15 cellular contexts compared by ENCODE assay signal in genomic region chr2:224904390-224904789, GRCh38.
A peak's percentile ranks its signal among the peaks of the same experiment; 100 is the strongest.
DNase-seq lines count a peak whose midpoint lies in the region; ATAC-seq and TF ChIP-seq lines count a peak whose summit lies in the region.
"Had no signal": no experiment of that assay in that cellular context is flagged by ENCODE, and none has a peak within 500 bp of the region (broad histone marks: within the 10 kb centered on the region; RNA-seq: fewer than 3 reads in every experiment).

No MANE protein-coding gene starts in this region.

- CTCF ChIA-PET in IMR-90 (lab: Yijun Ruan, JAX): no interaction called here

- no peak overlapping the region for H2AFZ ChIP-seq in IMR-90 (replicated peaks; ENCODE audit: low read length, poor library complexity)

- no peak overlapping the region for H2BK15ac ChIP-seq in IMR-90 (ENCODE audit: low read depth, low read length)

- no peak overlapping the region for H3K4ac ChIP-seq in IMR-90 (ENCODE audit: low read depth, low read length)

- H2BK120ac ChIP-seq in IMR-90 (ENCODE audit: low read depth, low read length): no peak overlapping the region

- peak; percentile 17 for DNase-seq in AG20443 (ENCODE audit: low spot score)
- peak; percentile 68 for DNase-seq in IMR-90
- DNase-seq in cardiac fibroblast (ENCODE audit: low read depth in 2 of 2): peak; percentile 18 to 54
- DNase-seq in psoas muscle: no peak
- no peak for DNase-seq in pons (ENCODE audit: low spot score)
- DNase-seq in inferior parietal cortex (ENCODE audit: extremely low spot score): no peak
- DNase-seq: activated CD4-positive, alpha-beta T cell treated with anti-CD3 and anti-CD28 coated beads for 4 hours; activated T-cell treated with anti-CD3 and anti-CD28 coated beads, Interleukin-2, amount 50 U/mL, for 1 hour; islet precursor cell; KG1; midbrain; NCI-H2029; ovary had no signal

- dilution Hi-C loops in IMR-90 (cut with HindIII; ENCODE audit: low sequenced_read_pairs, unreplicated experiment): no loop called here

- TF ChIP-seq RAD21 in IMR-90 (IDR thresholded peaks at IDR 0.05; ENCODE audit: low read length): no peak

- H3K36me3 ChIP-seq in IMR-90 (ENCODE audit: control insufficient read depth, insufficient read depth, low read length): no peaks in the 10 kb centered on the region
- H3K36me3 ChIP-seq in psoas muscle (ENCODE audit: insufficient read depth in 1 of 2, low read depth in 1 of 2): no peaks in the 10 kb centered on the region
- H3K36me3 ChIP-seq: ovary had no signal

- H2AK9ac ChIP-seq in IMR-90 (replicated peaks; ENCODE audit: low read depth, low read length, poor library complexity): no peak overlapping the region

- no peak overlapping the region for H3K56ac ChIP-seq in IMR-90 (ENCODE audit: extremely low read depth, insufficient read depth, low read length)

- BruUV-seq in IMR-90 (replicated peaks; lab: Mats Ljungman, UMichigan): no TSS peak

- H3K23ac ChIP-seq in IMR-90 (ENCODE audit: low read depth, low read length): no peak overlapping the region

- peak; percentile 81 for ATAC-seq in GM21360 (IDR thresholded peaks at IDR 0.05; ENCODE audit: unreplicated experiment)
- peak; percentile 92 for ATAC-seq in IMR-90 (ENCODE audit: low read depth)
- no peak for ATAC-seq in psoas muscle
- no peak for ATAC-seq in GM21825 (IDR thresholded peaks at IDR 0.05; ENCODE audit: unreplicated experiment)

- H4K5ac ChIP-seq in IMR-90 (ENCODE audit: low read depth, low read length): no peak overlapping the region

- no peak overlapping the region for H3K27ac ChIP-seq in IMR-90 (ENCODE audit: insufficient read depth, low read length)
- no peak overlapping the region for H3K27ac ChIP-seq in psoas muscle
- H3K27ac ChIP-seq: ovary had no signal

- H3K4me3 ChIP-seq in IMR-90 (ENCODE audit: insufficient read depth, low read depth, low read length): no peak overlapping the region
- H3K4me3 ChIP-seq in cardiac fibroblast (replicated peaks in 1 of 2; ENCODE audit: low read depth in 2 of 2, low read length in 2 of 2): no peak overlapping the region
- no peak overlapping the region for H3K4me3 ChIP-seq in psoas muscle
- H3K4me3 ChIP-seq: ovary had no signal

- TF ChIP-seq CTCF in IMR-90 (conservative IDR thresholded peaks at IDR 0.05; ENCODE audit: low read depth, low read length) (no peak), cardiac fibroblast (IDR thresholded peaks at IDR 0.05; ENCODE audit: low read depth, low read length) (no peak), psoas muscle (IDR thresholded peaks at IDR 0.05) (no peak)

- H3K9me1 ChIP-seq in IMR-90 (ENCODE audit: insufficient read depth, low read length): no peaks in the 10 kb centered on the region

- H3K18ac ChIP-seq in IMR-90 (ENCODE audit: low read depth, low read length): no peak overlapping the region

- POLR2A ChIA-PET in IMR-90 (lab: Charles Lee; ENCODE audit: unreplicated experiment): no interaction called here

- intact Hi-C loops in IMR-90 (cut with micrococcal nuclease): no loop called here
- intact Hi-C loops in psoas muscle (cut with DNase I): no loop called here

- no peak for TF ChIP-seq POLR2A in IMR-90 (IDR thresholded peaks at IDR 0.05; ENCODE audit: low read depth, low read length)

- H4K8ac ChIP-seq in IMR-90 (ENCODE audit: low read depth in 2 of 2, low read length in 2 of 2): no peak overlapping the region

- H4K91ac ChIP-seq in IMR-90 (ENCODE audit: insufficient read depth, low read depth, low read length): no peak overlapping the region

- no peak overlapping the region for H2BK20ac ChIP-seq in IMR-90 (ENCODE audit: low read depth, low read length)

- no peak overlapping the region for H3K14ac ChIP-seq in IMR-90 (replicated peaks; ENCODE audit: low read depth, low read length)

- in situ Hi-C loops in IMR-90 (cut with MboI; ENCODE audit: low sequenced_read_pairs): no loop called here

- H3K9ac ChIP-seq in IMR-90 (ENCODE audit: low read depth, low read length): no peak overlapping the region

- H3K79me1 ChIP-seq in IMR-90 (ENCODE audit: low read depth in 1 of 2, low read length in 2 of 2): peaks cover 19 to 23% of the 10 kb centered on the region in 2 experiments

- H2BK5ac ChIP-seq in IMR-90 (ENCODE audit: low read depth, low read length, poor library complexity, severe bottlenecking): no peak overlapping the region

- H3K4me1 ChIP-seq in IMR-90 (ENCODE audit: control insufficient read depth, insufficient read depth, low read length): no peaks in the 10 kb centered on the region
- H3K4me1 ChIP-seq in psoas muscle: no peaks in the 10 kb centered on the region

- no peaks in the 10 kb centered on the region for H4K20me1 ChIP-seq in IMR-90 (ENCODE audit: insufficient read depth, low read length)

- H3K27me3 ChIP-seq in IMR-90 (ENCODE audit: control insufficient read depth, insufficient read depth, low read length) (no peaks in the 10 kb centered on the region), psoas muscle (ENCODE audit: insufficient read depth in 3 of 3, low read length in 2 of 3) (no peaks in the 10 kb centered on the region)
- H3K27me3 ChIP-seq: ovary had no signal

- H3K9me3 ChIP-seq in IMR-90 (ENCODE audit: control insufficient read depth, insufficient read depth, low read length): no peaks in the 10 kb centered on the region
- no peaks in the 10 kb centered on the region for H3K9me3 ChIP-seq in psoas muscle
- H3K9me3 ChIP-seq: ovary had no signal

- no peak overlapping the region for H3K4me2 ChIP-seq in IMR-90 (ENCODE audit: low read depth, low read length)

- WGBS in IMR-90 (ENCODE audit: extremely low coverage in 2 of 2, insufficient read length in 1 of 2), 2 experiments: no CpG with 5 or more reads among the region's 1 CpG
- 56 to 65% (median 63%) methylated on average over 1 of the region's 1 CpG for WGBS in psoas muscle, 3 donors

- H2AK5ac ChIP-seq in IMR-90 (ENCODE audit: low read depth, low read length): no peak overlapping the region

TF ChIP-seq in IMR-90, 13 proteins besides CTCF, POLR2A, EP300 and RAD21:
- no peak for TF ChIP-seq MAZ (IDR thresholded peaks at IDR 0.05; ENCODE audit: borderline replicate concordance, low read depth, low read length)
- no peak for TF ChIP-seq SMC3 (IDR thresholded peaks at IDR 0.05; ENCODE audit: low read depth, low read length)
- no peak for TF ChIP-seq RFX5 (IDR thresholded peaks at IDR 0.05; ENCODE audit: low read depth, low read length)
- TF ChIP-seq, protein P1, sequence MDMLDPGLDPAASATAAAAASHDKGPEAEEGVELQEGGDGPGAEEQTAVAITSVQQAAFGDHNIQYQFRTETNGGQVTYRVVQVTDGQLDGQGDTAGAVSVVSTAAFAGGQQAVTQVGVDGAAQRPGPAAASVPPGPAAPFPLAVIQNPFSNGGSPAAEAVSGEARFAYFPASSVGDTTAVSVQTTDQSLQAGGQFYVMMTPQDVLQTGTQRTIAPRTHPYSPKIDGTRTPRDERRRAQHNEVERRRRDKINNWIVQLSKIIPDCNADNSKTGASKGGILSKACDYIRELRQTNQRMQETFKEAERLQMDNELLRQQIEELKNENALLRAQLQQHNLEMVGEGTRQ (IDR thresholded peaks at IDR 0.05; ENCODE audit: low read depth, low read length): no peak
- peak; percentile 61; the same call in 1 of the 2 replicates for TF ChIP-seq FOS (IDR thresholded peaks at IDR 0.05; ENCODE audit: low read depth, low read length)
- TF ChIP-seq NFE2L2 (IDR thresholded peaks at IDR 0.05; ENCODE audit: low read depth, low read length): no peak
- no peak for TF ChIP-seq BHLHE40 (IDR thresholded peaks at IDR 0.05; ENCODE audit: low read depth, low read length)
TF ChIP-seq in IMR-90: peak in this region for 1.

Comparison
In these comparisons a context has a peak if more than half of its experiments do, and no peak if none do; other contexts are left out.
1. DNase-seq: peak in AG20443 (single experiment), IMR-90 (single experiment) and cardiac fibroblast (2 of 2); none in psoas muscle (0 of 2), pons (single experiment) and inferior parietal cortex (single experiment).
2. ATAC-seq: peak in GM21360 (single experiment) and IMR-90 (single experiment); none in psoas muscle (0 of 4) and GM21825 (single experiment).